Comparison of ENCODE assay signal across 11 cellular contexts in genomic region chr18:6355789-6356589, GRCh38. TPM values are rescaled to one million over a fixed set of nuclear protein-coding genes. Genes with fewer than 3 reads are reported as not detected.
A peak's percentile ranks its signal among the peaks of the same experiment; 100 is the strongest.
DNase-seq lines count a peak whose midpoint lies in the region; ATAC-seq and TF ChIP-seq lines count a peak whose summit lies in the region.
"Had no signal": no experiment of that assay in that cellular context is flagged by ENCODE, and none has a peak within 500 bp of the region (broad histone marks: within the 10 kb centered on the region; RNA-seq: fewer than 3 reads in every experiment).

No MANE protein-coding gene starts in this region.

- H3K27ac ChIP-seq in adrenal gland (peak overlapping the region in 2 of 5 donors; percentile 24 to 67), smooth muscle cell (ENCODE audit: low read depth) (peak overlapping the region; percentile 88), breast epithelium (no peak overlapping the region)

- H3K4me1 ChIP-seq in adrenal gland (replicated peaks in 1 of 2) = peaks cover 5 to 10% of the 10 kb centered on the region in 2 donors
- H3K4me1 ChIP-seq in smooth muscle cell (ENCODE audit: low read depth) = no peaks in the 10 kb centered on the region
- no peaks in the 10 kb centered on the region for H3K4me1 ChIP-seq in breast epithelium

- peak overlapping the region; percentile 45 for H3K9ac ChIP-seq in smooth muscle cell (ENCODE audit: low read depth)

- ATAC-seq in GM19397 (IDR thresholded peaks at IDR 0.05; ENCODE audit: unreplicated experiment) (peak; percentile 51), HG03097 (IDR thresholded peaks at IDR 0.05; ENCODE audit: low FRiP score, unreplicated experiment) (peak; percentile 49)

- H3K4me3 ChIP-seq in adrenal gland = no peak overlapping the region
- H3K4me3 ChIP-seq in smooth muscle cell = no peak overlapping the region
- H3K4me3 ChIP-seq in breast epithelium = no peak overlapping the region

- TF ChIP-seq POLR2A in adrenal gland (IDR thresholded peaks at IDR 0.05) = no peak
- no peak for TF ChIP-seq POLR2A in breast epithelium (IDR thresholded peaks at IDR 0.05)

- H3K4me2 ChIP-seq in smooth muscle cell = no peak overlapping the region

- H3K27me3 ChIP-seq in adrenal gland = no peaks in the 10 kb centered on the region
- no peaks in the 10 kb centered on the region for H3K27me3 ChIP-seq in smooth muscle cell (ENCODE audit: low read depth)
- no peaks in the 10 kb centered on the region for H3K27me3 ChIP-seq in breast epithelium

- 63 to 69% (median 67%) methylated on average over 9 of the region's 9 CpGs for WGBS in adrenal gland, 4 donors
- 61% methylated on average over 9 of the region's 9 CpGs for WGBS in smooth muscle cell (ENCODE audit: low lambda C conversion rate)

- DNase-seq in adrenal gland (peak; percentile 41 to 71 (median 69)), smooth muscle cell (lab: John Stamatoyannopoulos, UW; ENCODE audit: unreplicated experiment) (no peak), C1 segment of cervical spinal cord (lab: John Stamatoyannopoulos, UW) (no peak), CD1c-positive myeloid dendritic cell (ENCODE audit: extremely low spot score) (no peak), breast epithelium (ENCODE audit: low spot score in 2 of 2) (no peak)
- DNase-seq: activated T-cell treated with anti-CD3 and anti-CD28 coated beads, Interleukin-2, amount 50 U/mL, for 4 hours; immature natural killer cell; NCI-H187 treated with DMSO at 0.1 percent for 48 hours; T-helper 2 cell had no signal

- H2AFZ ChIP-seq in smooth muscle cell (ENCODE audit: low read depth) = no peak overlapping the region

- no peaks in the 10 kb centered on the region for H3F3A ChIP-seq in smooth muscle cell (ENCODE audit: low read depth)

- H3K36me3 ChIP-seq in adrenal gland (replicated peaks in 1 of 2) (no peaks in the 10 kb centered on the region), smooth muscle cell (ENCODE audit: low read depth) (no peaks in the 10 kb centered on the region), breast epithelium (no peaks in the 10 kb centered on the region)

- H3K9me3 ChIP-seq in adrenal gland (replicated peaks in 1 of 3) (no peaks in the 10 kb centered on the region), smooth muscle cell (replicated peaks; ENCODE audit: low read depth) (no peaks in the 10 kb centered on the region), breast epithelium (no peaks in the 10 kb centered on the region)

- intact Hi-C loops in adrenal gland (cut with DNase I) = no loop called here
- intact Hi-C loops in breast epithelium (cut with DNase I; ENCODE audit: low total_unique reads) = no loop called here

- H3K79me2 ChIP-seq in smooth muscle cell (ENCODE audit: low read depth) = no peaks in the 10 kb centered on the region

- TF ChIP-seq CTCF in adrenal gland (IDR thresholded peaks at IDR 0.05) (no peak), smooth muscle cell (IDR thresholded peaks at IDR 0.05; ENCODE audit: borderline replicate concordance, insufficient read depth, poor library complexity, severe bottlenecking) (no peak), breast epithelium (IDR thresholded peaks at IDR 0.05) (no peak)

- H4K20me1 ChIP-seq in smooth muscle cell (ENCODE audit: low read depth) = no peaks in the 10 kb centered on the region

RNA-seq across cellular contexts. Expression of gene L3MBTL4, which starts 58.7 kb away (rescaled TPM):
- total RNA-seq in adrenal gland (10 to 100 TPM in 4 of 8 donors, 1 to 10 TPM in 4; 7.8 to 22.6 (median 9.8) TPM), smooth muscle cell (0.09 and 3.4 TPM in 2 replicates), breast epithelium (10 to 100 TPM in 2 of 3 donors, 1 to 10 TPM in 1; 7.8 to 23.0 (median 19.7) TPM)
- polyA plus RNA-seq in adrenal gland (1 to 10 TPM; 3.9 to 4.2 (median 3.9) TPM), smooth muscle cell (0.25 TPM in 1 of 2 replicates, not detected in the other)

Comparison
In these comparisons a context has a peak if more than half of its experiments do, and no peak if none do; other contexts are left out.
1. DNase-seq: peak in adrenal gland (7 of 7); none in smooth muscle cell (single experiment), C1 segment of cervical spinal cord (0 of 14), CD1c-positive myeloid dendritic cell (single experiment) and breast epithelium (0 of 2).